9 cellular contexts compared by ENCODE assay signal in genomic region chr5:148320011-148320961, GRCh38. TPM values are rescaled to one million over a fixed set of nuclear protein-coding genes. Genes with fewer than 3 reads are reported as not detected.
DNase-seq lines count a peak whose midpoint lies in the region; ATAC-seq and TF ChIP-seq lines count a peak whose summit lies in the region.
"Not testable (repeated sequence)": the region's sequence is repeated elsewhere in the genome, so short reads cannot be mapped to it uniquely, and the experiment has no call there.
"Had no signal": no experiment of that assay in that cellular context is flagged by ENCODE, and none has a peak within 500 bp of the region (broad histone marks: within the 10 kb centered on the region; RNA-seq: fewer than 3 reads in every experiment).

No MANE protein-coding gene starts in this region.

- not testable (repeated sequence) for TF ChIP-seq CTCF in right lobe of liver (IDR thresholded peaks at IDR 0.05); retinal pigment epithelial cell (conservative IDR thresholded peaks at IDR 0.05; ENCODE audit: low read depth, low read length); transverse colon (IDR thresholded peaks at IDR 0.05)

- H3K4me1 Mint-ChIP-seq in activated naive CD8-positive, alpha-beta T cell treated with anti-CD3 and anti-CD28 coated beads, Interleukin-2, amount 10 ng/mL, durations not matched to agents 7 days and 5 days = not testable (repeated sequence)

- not testable (repeated sequence) for H3K27me3 Mint-ChIP-seq in activated naive CD8-positive, alpha-beta T cell treated with anti-CD3 and anti-CD28 coated beads, Interleukin-2, amount 10 ng/mL, durations not matched to agents 7 days and 5 days

- peak overlapping the region; percentile 52 for H3K27ac ChIP-seq in epithelial cell of prostate
- not testable (repeated sequence) for H3K27ac ChIP-seq in right lobe of liver
- peak overlapping the region in 1 of 4 donors; percentile 39 for H3K27ac ChIP-seq in transverse colon

- not testable (repeated sequence) for ATAC-seq in activated naive CD8-positive, alpha-beta T cell treated with anti-CD3 and anti-CD28 coated beads, Interleukin-2, amount 10 ng/mL, durations not matched to agents 7 days and 5 days (ENCODE audit: low read depth)
- peak in 1 of 4 donors; percentile 53 for ATAC-seq in right lobe of liver

- H3K36me3 Mint-ChIP-seq in activated naive CD8-positive, alpha-beta T cell treated with anti-CD3 and anti-CD28 coated beads, Interleukin-2, amount 10 ng/mL, durations not matched to agents 7 days and 5 days = not testable (repeated sequence)

- not testable (repeated sequence) for H3K36me3 ChIP-seq in right lobe of liver, transverse colon

- peak overlapping the region; percentile 7 to 55 (median 47) for H3K4me3 ChIP-seq in right lobe of liver
- H3K4me3 ChIP-seq in retinal pigment epithelial cell (ENCODE audit: low read length) = peak overlapping the region; percentile 43
- H3K4me3 ChIP-seq in transverse colon = peak overlapping the region in 3 of 4 donors; percentile 19 to 31 (median 29)

- intact Hi-C loops in right lobe of liver (cut with DNase I); transverse colon (cut with DNase I; ENCODE audit: low total_unique reads): not testable (repeated sequence)

- H3K9me3 Mint-ChIP-seq in activated naive CD8-positive, alpha-beta T cell treated with anti-CD3 and anti-CD28 coated beads, Interleukin-2, amount 10 ng/mL, durations not matched to agents 7 days and 5 days = not testable (repeated sequence)

- peak overlapping the region; percentile 25 for H3K27ac Mint-ChIP-seq in activated naive CD8-positive, alpha-beta T cell treated with anti-CD3 and anti-CD28 coated beads, Interleukin-2, amount 10 ng/mL, durations not matched to agents 7 days and 5 days

- TF ChIP-seq EP300 in transverse colon (IDR thresholded peaks at IDR 0.05; ENCODE audit: low read depth) = not testable (repeated sequence)

- in situ Hi-C loops in transverse colon (cut with MboI; ENCODE audit: low pct_ligation_motif_present in 1 of 4, low pct_unique_long_range_greater_than_20kb in 1 of 4, low sequenced_read_pairs in 3 of 4) = not testable (repeated sequence)

- not testable (repeated sequence) for H3K27me3 ChIP-seq in right lobe of liver, transverse colon

- TF ChIP-seq POLR2A in right lobe of liver (IDR thresholded peaks at IDR 0.05); transverse colon (IDR thresholded peaks at IDR 0.05): not testable (repeated sequence)

- H3K4me1 ChIP-seq in right lobe of liver, transverse colon: not testable (repeated sequence)

- WGBS in right lobe of liver (ENCODE audit: insufficient coverage, low coverage, low lambda C conversion rate, missing lambda C conversion rate) = 73% methylated on average over 2 of the region's 42 CpGs
- WGBS in transverse colon (ENCODE audit: low coverage in 1 of 2), 2 donors = 19 to 67% methylated on average over 7 to 30 of the region's 42 CpGs

- DNase-seq in DMS53 (lab: John Stamatoyannopoulos, UW) = peak; percentile 82
- DNase-seq in NCI-H524 (lab: John Stamatoyannopoulos, UW) = peak; percentile 35 to 71
- DNase-seq in activated CD4-positive, alpha-beta T cell treated with anti-CD3 and anti-CD28 coated beads for 48 hours = peak; percentile 43
- peak; percentile 33 for DNase-seq in activated naive CD8-positive, alpha-beta T cell treated with anti-CD3 and anti-CD28 coated beads, Interleukin-2, amount 10 ng/mL, durations not matched to agents 7 days and 5 days
- not testable (repeated sequence) for DNase-seq in epithelial cell of prostate (ENCODE audit: low read depth, low spot score); retinal pigment epithelial cell (ENCODE audit: low read depth); transverse colon
- DNase-seq in right lobe of liver = peak in 2 of 3 donors; percentile 42 to 57

- POLR2A ChIA-PET in activated naive CD8-positive, alpha-beta T cell treated with anti-CD3 and anti-CD28 coated beads, Interleukin-2, amount 10 ng/mL, durations not matched to agents 7 days and 5 days (lab: Charles Lee) = not testable (repeated sequence)

- H3K4me3 Mint-ChIP-seq in activated naive CD8-positive, alpha-beta T cell treated with anti-CD3 and anti-CD28 coated beads, Interleukin-2, amount 10 ng/mL, durations not matched to agents 7 days and 5 days = peak overlapping the region; percentile 77

- H3K9me3 ChIP-seq in right lobe of liver, transverse colon: not testable (repeated sequence)

RNA-seq across cellular contexts. Expression of gene SPINK7, which starts 8.1 kb away (rescaled TPM):
- not detected for total RNA-seq in activated naive CD8-positive, alpha-beta T cell treated with anti-CD3 and anti-CD28 coated beads, Interleukin-2, amount 10 ng/mL, durations not matched to agents 7 days and 5 days
- total RNA-seq in right lobe of liver = not detected
- not detected for total RNA-seq in transverse colon
- total RNA-seq: ureter had no signal

RNA-seq across cellular contexts. Expression of gene SPINK9, which starts 15.1 kb away (rescaled TPM):
- not detected for total RNA-seq in activated naive CD8-positive, alpha-beta T cell treated with anti-CD3 and anti-CD28 coated beads, Interleukin-2, amount 10 ng/mL, durations not matched to agents 7 days and 5 days
- total RNA-seq in right lobe of liver = not detected
- total RNA-seq in transverse colon = not detected
- total RNA-seq: ureter had no signal

RNA-seq across cellular contexts. Expression of gene SPINK13, which starts 51.7 kb away (rescaled TPM):
- total RNA-seq in activated naive CD8-positive, alpha-beta T cell treated with anti-CD3 and anti-CD28 coated beads, Interleukin-2, amount 10 ng/mL, durations not matched to agents 7 days and 5 days = not detected
- total RNA-seq in right lobe of liver (not detected), transverse colon (not detected)
- total RNA-seq: ureter had no signal
